11 cellular contexts compared by ENCODE assay signal in genomic region chr13:33639158-33639557, GRCh38.
DNase-seq lines count a peak whose midpoint lies in the region; ATAC-seq and TF ChIP-seq lines count a peak whose summit lies in the region.
"Had no signal": no experiment of that assay in that cellular context is flagged by ENCODE, and none has a peak within 500 bp of the region (broad histone marks: within the 10 kb centered on the region; RNA-seq: fewer than 3 reads in every experiment).

No MANE protein-coding gene starts in this region.

- H3K9me3 ChIP-seq in RWPE2 (ENCODE audit: severe bottlenecking) (no peaks in the 10 kb centered on the region), sigmoid colon (no peaks in the 10 kb centered on the region)

- H3K27ac ChIP-seq in RWPE2 (ENCODE audit: poor library complexity, severe bottlenecking), result peak overlapping the region; percentile 92
- peak overlapping the region; percentile 57 for H3K27ac ChIP-seq in foreskin keratinocyte
- H3K27ac ChIP-seq in sigmoid colon, result peak overlapping the region; percentile 9 to 71 (median 54)
- H3K27ac ChIP-seq: RWPE1 had no signal

- H3K27me3 ChIP-seq in RWPE2 (ENCODE audit: insufficient read depth, poor library complexity, severe bottlenecking) (no peaks in the 10 kb centered on the region), foreskin keratinocyte (no peaks in the 10 kb centered on the region), sigmoid colon (no peaks in the 10 kb centered on the region)

- ATAC-seq in RWPE2 (ENCODE audit: low read depth) (no peak), foreskin keratinocyte (no peak), HG03175 (IDR thresholded peaks at IDR 0.05; ENCODE audit: unreplicated experiment) (no peak), GM21717 (IDR thresholded peaks at IDR 0.05; ENCODE audit: unreplicated experiment) (no peak), GM19023 (IDR thresholded peaks at IDR 0.05; ENCODE audit: unreplicated experiment) (no peak)

- H3K4me1 ChIP-seq in RWPE2 (ENCODE audit: insufficient read depth, poor library complexity, severe bottlenecking) (peaks cover 57% of the 10 kb centered on the region), foreskin keratinocyte (peaks cover 57% of the 10 kb centered on the region), sigmoid colon (peaks cover 0 to 34% (median 23%) of the 10 kb centered on the region in 4 donors)

- H3K36me3 ChIP-seq in RWPE2 (ENCODE audit: low read depth) (no peaks in the 10 kb centered on the region), sigmoid colon (no peaks in the 10 kb centered on the region)

- WGBS in sigmoid colon, 2 donors, result 45 to 56% methylated on average over 3 of the region's 3 CpGs

- TF ChIP-seq EP300 in sigmoid colon (IDR thresholded peaks at IDR 0.05), result peak in 2 of 4 donors; percentile 15 to 30

- no peak for TF ChIP-seq CTCF in RWPE2 (IDR thresholded peaks at IDR 0.05; ENCODE audit: poor library complexity, severe bottlenecking)
- TF ChIP-seq CTCF in foreskin keratinocyte (conservative IDR thresholded peaks at IDR 0.05), result no peak
- TF ChIP-seq CTCF in sigmoid colon (IDR thresholded peaks at IDR 0.05), result no peak

- H3K4me3 ChIP-seq in RWPE2 (ENCODE audit: severe bottlenecking) (no peak overlapping the region), sigmoid colon (no peak overlapping the region)

- TF ChIP-seq POLR2A in sigmoid colon (IDR thresholded peaks at IDR 0.05), result no peak

- DNase-seq in HCEC 1CT (peak; percentile 93), RWPE2 (ENCODE audit: low spot score) (no peak), foreskin keratinocyte (peak in 1 of 2 donors; percentile 48), sigmoid colon (peak; percentile 86)
- DNase-seq in stimulated activated CD4-positive, alpha-beta T cell treated with anti-CD3 and anti-CD28 coated beads, Interleukin-2, amount 100 ng/mL, for 48 hours, result no peak
- DNase-seq: naive B cell, NCI-H1092 treated with DMSO at 0.1 percent for 48 hours had no signal

- intact Hi-C loops in sigmoid colon (cut with DNase I), result no loop called here

Comparison
In these comparisons a context has a peak if more than half of its experiments do, and no peak if none do; other contexts are left out.
1. DNase-seq: peak in HCEC 1CT (single experiment) and sigmoid colon (single experiment); none in RWPE2 (single experiment) and stimulated activated CD4-positive, alpha-beta T cell treated with anti-CD3 and anti-CD28 coated beads, Interleukin-2, amount 100 ng/mL, for 48 hours (0 of 2).
2. Peak in every context shown above with its lines, with median percentiles within 50 percentile points of each other: H3K27ac ChIP-seq.